ENCODE assay signal across 17 cellular contexts in genomic region chr4:99103166-99103565, GRCh38. TPM values are rescaled to one million over a fixed set of nuclear protein-coding genes. Genes with fewer than 3 reads are reported as not detected.
DNase-seq lines count a peak whose midpoint lies in the region; ATAC-seq and TF ChIP-seq lines count a peak whose summit lies in the region.
"Had no signal": no experiment of that assay in that cellular context is flagged by ENCODE, and none has a peak within 500 bp of the region (broad histone marks: within the 10 kb centered on the region; RNA-seq: fewer than 3 reads in every experiment).

No MANE protein-coding gene starts in this region.

- POLR2A ChIA-PET in PC-9 (lab: Charles Lee; ENCODE audit: unreplicated experiment), result no interaction called here

- H4K20me1 ChIP-seq in PC-9 (ENCODE audit: insufficient read depth), result no peaks in the 10 kb centered on the region

- peaks cover 6% of the 10 kb centered on the region for H3K27me3 Mint-ChIP-seq in CD4-positive, CD25-positive, alpha-beta regulatory T cell

- no peaks in the 10 kb centered on the region for H3K36me3 ChIP-seq in CD4-positive, CD25-positive, alpha-beta regulatory T cell (ENCODE audit: control insufficient read depth, insufficient read depth, low read length)
- no peaks in the 10 kb centered on the region for H3K36me3 ChIP-seq in adipocyte (ENCODE audit: control insufficient read depth, insufficient read depth, low read length, severe bottlenecking)
- no peaks in the 10 kb centered on the region for H3K36me3 ChIP-seq in PC-9 (ENCODE audit: low read depth)

- H3K9ac ChIP-seq in adipocyte (ENCODE audit: low read length), result peak overlapping the region; percentile 35

- H3K4me1 ChIP-seq in CD4-positive, CD25-positive, alpha-beta regulatory T cell (ENCODE audit: control insufficient read depth, insufficient read depth, low read length, poor library complexity, severe bottlenecking), result no peaks in the 10 kb centered on the region
- H3K4me1 ChIP-seq in adipocyte (ENCODE audit: control insufficient read depth, insufficient read depth, low read length) (peaks cover 41% of the 10 kb centered on the region), PC-9 (replicated peaks; ENCODE audit: insufficient read depth) (no peaks in the 10 kb centered on the region)
- H3K4me1 ChIP-seq: A549, Caco-2 had no signal

- intact Hi-C loops in PC-9 (cut with micrococcal nuclease; ENCODE audit: unreplicated experiment), result no loop called here

- no peak overlapping the region for H3K4me2 ChIP-seq in PC-9
- H3K4me2 ChIP-seq: A549 had no signal

- H3K36me3 Mint-ChIP-seq in CD4-positive, CD25-positive, alpha-beta regulatory T cell, result peaks cover 4% of the 10 kb centered on the region

- H3K27ac Mint-ChIP-seq in CD4-positive, CD25-positive, alpha-beta regulatory T cell, result peak overlapping the region in 2 of 3 donors; percentile 3 to 16
- H3K27ac Mint-ChIP-seq: CD8-positive, alpha-beta T cell had no signal

- no peaks in the 10 kb centered on the region for H3K9me2 ChIP-seq in PC-9 (ENCODE audit: insufficient read depth)

- no peaks in the 10 kb centered on the region for H3K79me2 ChIP-seq in PC-9 (ENCODE audit: low read depth)

- peaks cover 0 to 2% (median 0%) of the 10 kb centered on the region in 7 donors for H3K9me3 Mint-ChIP-seq in CD4-positive, CD25-positive, alpha-beta regulatory T cell
- H3K9me3 Mint-ChIP-seq: CD8-positive, alpha-beta T cell had no signal

- BruUV-seq in PC-9 (replicated peaks; lab: Mats Ljungman, UMichigan), result no TSS peak

- H3K4me3 Mint-ChIP-seq in CD4-positive, CD25-positive, alpha-beta regulatory T cell, result no peak overlapping the region
- H3K4me3 Mint-ChIP-seq: CD8-positive, alpha-beta T cell had no signal

- H3K27ac ChIP-seq in CD4-positive, CD25-positive, alpha-beta regulatory T cell (ENCODE audit: insufficient read depth, low read length, poor library complexity, severe bottlenecking), result no peak overlapping the region
- H3K27ac ChIP-seq in PC-9, result no peak overlapping the region
- H3K27ac ChIP-seq: A549 had no signal

- no peak overlapping the region for H3K4me3 ChIP-seq in CD4-positive, CD25-positive, alpha-beta regulatory T cell (ENCODE audit: low read depth, low read length)
- no peak overlapping the region for H3K4me3 ChIP-seq in adipocyte (ENCODE audit: low read length)
- H3K4me3 ChIP-seq in PC-9, result no peak overlapping the region
- H3K4me3 ChIP-seq: A549 had no signal

- no peak overlapping the region for H2AFZ ChIP-seq in PC-9

- H3K4me1 Mint-ChIP-seq in CD4-positive, CD25-positive, alpha-beta regulatory T cell, result peaks cover 0 to 5% (median 2%) of the 10 kb centered on the region in 4 donors

- H3K27me3 ChIP-seq in CD4-positive, CD25-positive, alpha-beta regulatory T cell (ENCODE audit: control insufficient read depth, insufficient read depth, low read length), result no peaks in the 10 kb centered on the region
- H3K27me3 ChIP-seq in adipocyte (replicated peaks; ENCODE audit: control insufficient read depth, insufficient read depth, low read length) (no peaks in the 10 kb centered on the region), PC-9 (ENCODE audit: insufficient read depth, low read depth) (no peaks in the 10 kb centered on the region)

- DNase-seq in CD4-positive, CD25-positive, alpha-beta regulatory T cell, result no peak
- DNase-seq in adipocyte (ENCODE audit: low read depth) (no peak), hypothalamus (lab: John Stamatoyannopoulos, UW) (no peak), NCI-H2196 (lab: John Stamatoyannopoulos, UW; ENCODE audit: unreplicated experiment) (no peak), PC-9 (no peak)
- DNase-seq: 8988T; C1 segment of cervical spinal cord; Caco-2; CD8-positive, alpha-beta T cell; DMS153; DND-41; H7; HCEC 1CT had no signal

- no peaks in the 10 kb centered on the region for H3F3A ChIP-seq in PC-9 (ENCODE audit: insufficient read depth, low read depth)

- CTCF ChIA-PET in PC-9 (lab: Charles Lee), result no interaction called here

- no peak for ATAC-seq in CD4-positive, CD25-positive, alpha-beta regulatory T cell (ENCODE audit: low read depth in 2 of 2)
- peak; percentile 32 for ATAC-seq in esophagus mucosa
- ATAC-seq: A549; CD8-positive, alpha-beta T cell had no signal

- H3K9me3 ChIP-seq in CD4-positive, CD25-positive, alpha-beta regulatory T cell (ENCODE audit: control insufficient read depth in 2 of 2, low read length in 2 of 2), result no peaks in the 10 kb centered on the region
- H3K9me3 ChIP-seq in adipocyte (ENCODE audit: control insufficient read depth, low read length), result no peaks in the 10 kb centered on the region
- no peaks in the 10 kb centered on the region for H3K9me3 ChIP-seq in PC-9 (ENCODE audit: insufficient read depth, low read depth)
- H3K9me3 ChIP-seq: A549, Caco-2 had no signal

- TF ChIP-seq CTCF in PC-9 (conservative IDR thresholded peaks at IDR 0.05), result no peak

RNA-seq across cellular contexts. Expression of gene ADH5, which starts 14.6 kb away (rescaled TPM):
- 56.7 TPM for total RNA-seq in CD4-positive, CD25-positive, alpha-beta regulatory T cell
- 100 to 1,000 TPM; 159 to 196 (median 173) TPM for polyA plus RNA-seq in CD4-positive, CD25-positive, alpha-beta regulatory T cell
- total RNA-seq in esophagus mucosa (90.8 TPM), PC-9 (2021) (76.9 and 94.7 TPM in 2 replicates)

RNA-seq across cellular contexts. Expression of gene ADH4, which starts 40.9 kb away (rescaled TPM):
- not detected for total RNA-seq in CD4-positive, CD25-positive, alpha-beta regulatory T cell
- not detected for polyA plus RNA-seq in CD4-positive, CD25-positive, alpha-beta regulatory T cell
- total RNA-seq in esophagus mucosa (0.40 TPM), PC-9 (2021) (not detected in 2 replicates)
- total RNA-seq: CD8-positive, alpha-beta T cell; H1 had no signal
- polyA plus RNA-seq: BJ, H1 had no signal
